30 cellular contexts compared by ENCODE assay signal in genomic region chr6:147075326-147075840, GRCh38.
"Had no signal": no experiment of that assay in that cellular context is flagged by ENCODE, and none has a peak within 500 bp of the region (broad histone marks: within the 10 kb centered on the region; RNA-seq: fewer than 3 reads in every experiment).

No MANE protein-coding gene starts in this region.

- H3K36me3 ChIP-seq: breast epithelium, colonic mucosa, Peyer's patch, SJCRH30 had no signal

- H3K4me1 Mint-ChIP-seq: T-helper 17 cell had no signal

- H3K27ac Mint-ChIP-seq: activated CD8-positive, alpha-beta T cell treated with anti-CD3 and anti-CD28 coated beads, Interleukin-2, amount 10 ng/mL, durations not matched to agents 7 days and 5 days; activated naive CD4-positive, alpha-beta T cell treated with anti-CD3 and anti-CD28 coated beads, Interleukin-2, amount 50 U/mL, for 24 hours; activated T-cell treated with anti-CD3 and anti-CD28 coated beads, Interleukin-2, amount 50 U/mL, for 24 hours; activated T-helper 1 cell treated with anti-CD3 and anti-CD28 coated beads, Interleukin-12 subunit alpha, Interleukin-12 subunit beta, Interleukin-2, Interleukin-4 antibody, amounts not matched to agents 30 ng/mL and 10 ng/mL and 1 ng/mL, durations not matched to agents 14 hours and 24 hours and 36 hours; T-helper 17 cell; WTC11 had no signal

- ATAC-seq: activated CD8-positive, alpha-beta T cell treated with anti-CD3 and anti-CD28 coated beads, Interleukin-2, amount 10 ng/mL, durations not matched to agents 7 days and 5 days; T-helper 17 cell; WTC11 had no signal

- H3K27me3 Mint-ChIP-seq: activated naive CD4-positive, alpha-beta T cell treated with anti-CD3 and anti-CD28 coated beads, Interleukin-2, amount 50 U/mL, for 24 hours; activated T-cell treated with anti-CD3 and anti-CD28 coated beads, Interleukin-2, amount 50 U/mL, for 24 hours; T-helper 17 cell had no signal

- H3K27me3 ChIP-seq: breast epithelium, colonic mucosa, Peyer's patch, SJCRH30 had no signal

- H3K4me3 ChIP-seq: breast epithelium, colonic mucosa, Peyer's patch, SJCRH30 had no signal

- H3K4me3 Mint-ChIP-seq: activated CD8-positive, alpha-beta T cell treated with anti-CD3 and anti-CD28 coated beads, Interleukin-2, amount 10 ng/mL, durations not matched to agents 7 days and 5 days; activated naive CD4-positive, alpha-beta T cell treated with anti-CD3 and anti-CD28 coated beads, Interleukin-2, amount 50 U/mL, for 24 hours; activated T-cell treated with anti-CD3 and anti-CD28 coated beads, Interleukin-2, amount 50 U/mL, for 24 hours; activated T-helper 1 cell treated with anti-CD3 and anti-CD28 coated beads, Interleukin-12 subunit alpha, Interleukin-12 subunit beta, Interleukin-2, Interleukin-4 antibody, amounts not matched to agents 30 ng/mL and 10 ng/mL and 1 ng/mL, durations not matched to agents 14 hours and 24 hours and 36 hours; T-helper 17 cell; WTC11 had no signal

- H3K9me3 ChIP-seq: breast epithelium, colonic mucosa, Peyer's patch, SJCRH30 had no signal

- H3K36me3 Mint-ChIP-seq: activated naive CD4-positive, alpha-beta T cell treated with anti-CD3 and anti-CD28 coated beads, Interleukin-2, amount 50 U/mL, for 24 hours; WTC11 had no signal

- DNase-seq: activated CD4-positive, alpha-beta T cell treated with anti-CD3 and anti-CD28 coated beads for 48 hours; activated CD4-positive, alpha-beta T cell treated with anti-CD3 and anti-CD28 coated beads, Interleukin-2, amount 50 U/mL, for 4 hours; activated CD4-positive, CD25-positive, alpha-beta regulatory T cell treated with anti-CD3 and anti-CD28 coated beads, Interleukin-2, amount 50 U/mL, for 72 hours; activated CD8-positive, alpha-beta memory T cell treated with anti-CD3 and anti-CD28 coated beads, Interleukin-2, amount 50 U/mL, for 48 hours; activated CD8-positive, alpha-beta T cell treated with anti-CD3 and anti-CD28 coated beads, Interleukin-2, amount 10 ng/mL, durations not matched to agents 7 days and 5 days; activated effector memory CD4-positive, alpha-beta T cell treated with Interleukin-2 at 50 U/mL for 16 hours; activated naive CD4-positive, alpha-beta T cell; activated T-cell treated with anti-CD3 and anti-CD28 coated beads, Interleukin-2, amount 50 U/mL, for 24 hours; aorta; central memory CD4-positive, alpha-beta T cell; colonic mucosa; Kasumi-1; NCI-H1048; NCI-H146; NCI-H187 treated with DMSO at 0.1 percent for 48 hours; NCI-H2081 treated with DMSO at 0.1 percent for 48 hours; NCI-H446; NCI-H526; NK-92 treated with Interleukin-12 subunit alpha and Interleukin-12 subunit beta, amount 100 ng/mL, for 24 hours; OCI-M1; Peyer's patch; Right ventricle myocardium superior; SJCRH30; T-helper 17 cell; T-helper 9 cell had no signal

- H3K9me3 Mint-ChIP-seq: activated naive CD4-positive, alpha-beta T cell treated with anti-CD3 and anti-CD28 coated beads, Interleukin-2, amount 50 U/mL, for 24 hours; activated T-cell treated with anti-CD3 and anti-CD28 coated beads, Interleukin-2, amount 50 U/mL, for 24 hours; activated T-helper 1 cell treated with anti-CD3 and anti-CD28 coated beads, Interleukin-12 subunit alpha, Interleukin-12 subunit beta, Interleukin-2, Interleukin-4 antibody, amounts not matched to agents 30 ng/mL and 10 ng/mL and 1 ng/mL, durations not matched to agents 14 hours and 24 hours and 36 hours; WTC11 had no signal

- H3K27ac ChIP-seq: colonic mucosa, Peyer's patch, RWPE1, SJCRH30 had no signal

- H3K4me1 ChIP-seq: colonic mucosa, Peyer's patch, SJCRH30 had no signal
